ENCODE assay signal across 8 cellular contexts in genomic region chr14:99481745-99482099, GRCh38. TPM values are rescaled to one million over a fixed set of nuclear protein-coding genes. Genes with fewer than 3 reads are reported as not detected.
DNase-seq lines count a peak whose midpoint lies in the region; ATAC-seq and TF ChIP-seq lines count a peak whose summit lies in the region.

No MANE protein-coding gene starts in this region.

- peaks cover 79% of the 10 kb centered on the region for H3K4me1 Mint-ChIP-seq in CD4-positive, alpha-beta T cell (ENCODE audit: low read depth)
- peaks cover 61% of the 10 kb centered on the region for H3K4me1 Mint-ChIP-seq in activated CD4-positive, alpha-beta memory T cell treated with anti-CD3 and anti-CD28 coated beads for 36 hours (ENCODE audit: low read depth)

- peak in 2 of 10 experiments; percentile 1 for DNase-seq in CD4-positive, alpha-beta T cell
- peak; percentile 21 for DNase-seq in HT-29 (ENCODE audit: low spot score)
- DNase-seq in activated CD4-positive, alpha-beta memory T cell treated with anti-CD3 and anti-CD28 coated beads for 36 hours, result peak; percentile 33
- DNase-seq in foreskin melanocyte, result peak; percentile 14
- DNase-seq in gastrocnemius medialis, result no peak
- no peak for DNase-seq in NCI-H2196 treated with DMSO at 0.1 percent for 48 hours (lab: John Stamatoyannopoulos, UW; ENCODE audit: unreplicated experiment)
- no peak for DNase-seq in SHP77 (lab: John Stamatoyannopoulos, UW)

- TF ChIP-seq CTCF in CD4-positive, alpha-beta T cell (IDR thresholded peaks at IDR 0.05), result no peak
- TF ChIP-seq CTCF in gastrocnemius medialis (IDR thresholded peaks at IDR 0.05 in 4 of 5, conservative IDR thresholded peaks at IDR 0.05 in 1 of 5), result no peak

- H3K27ac ChIP-seq in CD4-positive, alpha-beta T cell (ENCODE audit: low read depth, low read length), result peak overlapping the region; percentile 90
- peak overlapping the region; percentile 92 to 98 (median 95) for H3K27ac ChIP-seq in gastrocnemius medialis

- TF ChIP-seq POLR2A in gastrocnemius medialis (IDR thresholded peaks at IDR 0.05), result no peak

- H3K27me3 Mint-ChIP-seq in CD4-positive, alpha-beta T cell, result no peaks in the 10 kb centered on the region
- H3K27me3 Mint-ChIP-seq in activated CD4-positive, alpha-beta memory T cell treated with anti-CD3 and anti-CD28 coated beads for 36 hours, result no peaks in the 10 kb centered on the region

- intact Hi-C loops in CD4-positive, alpha-beta T cell (cut with DNase I, micrococcal nuclease), result loop anchor here (2.0 to 10.0 kb wide), 5 partner anchors 121 to 756 kb away; partner anchors contain the start of genes CCDC85C (in 2 of the 2) and YY1 (in 1 of the 2)
- intact Hi-C loops in activated CD4-positive, alpha-beta memory T cell treated with anti-CD3 and anti-CD28 coated beads for 36 hours (cut with micrococcal nuclease), result loop anchor here (1.0 to 5.0 kb wide), 6 partner anchors 45 to 1294 kb away; partner anchors contain the start of genes CCDC85C, CYP46A1 and YY1
- intact Hi-C loops in gastrocnemius medialis (cut with DNase I; ENCODE audit: low total_unique reads), result loop anchor here (1.0 kb wide), 2 partner anchors 123 to 203 kb away; partner anchors contain the start of genes CCDC85C and CYP46A1

- in situ Hi-C loops in gastrocnemius medialis (cut with MboI; ENCODE audit: low sequenced_read_pairs in 4 of 4), result no loop called here

- no peaks in the 10 kb centered on the region for H3K27me3 ChIP-seq in CD4-positive, alpha-beta T cell (ENCODE audit: control insufficient read depth, insufficient read depth, low read length)
- H3K27me3 ChIP-seq in gastrocnemius medialis, result no peaks in the 10 kb centered on the region

- POLR2A ChIA-PET in CD4-positive, alpha-beta T cell (lab: Charles Lee), result interaction anchor here (1.0 to 2.5 kb wide), 16 partner anchors 12 to 756 kb away, joined by 3 to 66 read pairs (median 4); partner anchors contain the start of genes BCL11B, CCDC85C, CYP46A1 and EVL
- POLR2A ChIA-PET in activated CD4-positive, alpha-beta memory T cell treated with anti-CD3 and anti-CD28 coated beads for 36 hours (lab: Charles Lee), result interaction anchor here (0.9 to 1.6 kb wide), 4 partner anchors 9 to 489 kb away, joined by 3 to 5 read pairs (median 4); no protein-coding TSS in a partner anchor

- H3K9me3 ChIP-seq in CD4-positive, alpha-beta T cell (ENCODE audit: control insufficient read depth, low read length), result no peaks in the 10 kb centered on the region
- no peaks in the 10 kb centered on the region for H3K9me3 ChIP-seq in gastrocnemius medialis

- no peak for ATAC-seq in CD4-positive, alpha-beta T cell (ENCODE audit: poor library complexity)
- ATAC-seq in gastrocnemius medialis (no peak), HG03025 (IDR thresholded peaks at IDR 0.05; ENCODE audit: low FRiP score, unreplicated experiment) (no peak)

- peaks cover 44 to 62% of the 10 kb centered on the region in 2 donors for H3K4me1 ChIP-seq in gastrocnemius medialis

- no peaks in the 10 kb centered on the region for H3K36me3 ChIP-seq in gastrocnemius medialis

- H3K4me3 ChIP-seq in gastrocnemius medialis, result peak overlapping the region; percentile 89 to 100 (median 94)

- H3K9me3 Mint-ChIP-seq in CD4-positive, alpha-beta T cell, result no peaks in the 10 kb centered on the region
- H3K9me3 Mint-ChIP-seq in activated CD4-positive, alpha-beta memory T cell treated with anti-CD3 and anti-CD28 coated beads for 36 hours, result no peaks in the 10 kb centered on the region

- H3K36me3 Mint-ChIP-seq in CD4-positive, alpha-beta T cell (ENCODE audit: low read depth), result peaks cover 20% of the 10 kb centered on the region
- H3K36me3 Mint-ChIP-seq in activated CD4-positive, alpha-beta memory T cell treated with anti-CD3 and anti-CD28 coated beads for 36 hours, result no peaks in the 10 kb centered on the region

- peak overlapping the region; percentile 92 for H3K4me3 Mint-ChIP-seq in CD4-positive, alpha-beta T cell
- H3K4me3 Mint-ChIP-seq in activated CD4-positive, alpha-beta memory T cell treated with anti-CD3 and anti-CD28 coated beads for 36 hours, result peak overlapping the region; percentile 97

- H3K27ac Mint-ChIP-seq in CD4-positive, alpha-beta T cell, result peak overlapping the region; percentile 94
- peak overlapping the region; percentile 94 for H3K27ac Mint-ChIP-seq in activated CD4-positive, alpha-beta memory T cell treated with anti-CD3 and anti-CD28 coated beads for 36 hours

- CTCF ChIA-PET in CD4-positive, alpha-beta T cell (lab: Charles Lee), result interaction anchor here (1.4 kb wide), 1 partner anchor 201 kb away, joined by 4 read pairs; no protein-coding TSS in a partner anchor
- CTCF ChIA-PET in activated CD4-positive, alpha-beta memory T cell treated with anti-CD3 and anti-CD28 coated beads for 36 hours (lab: Charles Lee), result interaction anchor here (3.2 kb wide), 1 partner anchor 89 kb away, joined by 10 read pairs; no protein-coding TSS in a partner anchor

RNA-seq across cellular contexts. Expression of gene CCNK, which starts 0.5 kb away (rescaled TPM):
- 100 to 1,000 TPM; 140 to 151 TPM for total RNA-seq in CD4-positive, alpha-beta T cell
- total RNA-seq in HT-29 (2014; rRNA removed; shearing (Covaris generic)), result 7.1 and 12.4 TPM in 2 replicates
- total RNA-seq in activated CD4-positive, alpha-beta memory T cell treated with anti-CD3 and anti-CD28 coated beads for 36 hours, result 10 to 100 TPM; 86.6 to 90.4 TPM
- total RNA-seq in gastrocnemius medialis, result 10 to 100 TPM; 15.0 to 35.3 (median 19.1) TPM

RNA-seq across cellular contexts. Expression of gene SETD3, which starts 1.1 kb away (rescaled TPM):
- total RNA-seq in CD4-positive, alpha-beta T cell, result 10 to 100 TPM; 46.1 to 51.4 TPM
- 24.8 and 26.3 TPM in 2 replicates for total RNA-seq in HT-29 (2014; rRNA removed; shearing (Covaris generic))
- total RNA-seq in activated CD4-positive, alpha-beta memory T cell treated with anti-CD3 and anti-CD28 coated beads for 36 hours, result 10 to 100 TPM; 54.3 to 56.8 TPM
- 100 to 1,000 TPM; 116 to 170 (median 117) TPM for total RNA-seq in gastrocnemius medialis

Comparison
In these comparisons a context has a peak if more than half of its experiments do, and no peak if none do; other contexts are left out.
1. DNase-seq: peak in HT-29 (single experiment), activated CD4-positive, alpha-beta memory T cell treated with anti-CD3 and anti-CD28 coated beads for 36 hours (single experiment) and foreskin melanocyte (single experiment); none in gastrocnemius medialis (0 of 2), NCI-H2196 treated with DMSO at 0.1 percent for 48 hours (single experiment) and SHP77 (0 of 2).